In the genomic region with DNA sequence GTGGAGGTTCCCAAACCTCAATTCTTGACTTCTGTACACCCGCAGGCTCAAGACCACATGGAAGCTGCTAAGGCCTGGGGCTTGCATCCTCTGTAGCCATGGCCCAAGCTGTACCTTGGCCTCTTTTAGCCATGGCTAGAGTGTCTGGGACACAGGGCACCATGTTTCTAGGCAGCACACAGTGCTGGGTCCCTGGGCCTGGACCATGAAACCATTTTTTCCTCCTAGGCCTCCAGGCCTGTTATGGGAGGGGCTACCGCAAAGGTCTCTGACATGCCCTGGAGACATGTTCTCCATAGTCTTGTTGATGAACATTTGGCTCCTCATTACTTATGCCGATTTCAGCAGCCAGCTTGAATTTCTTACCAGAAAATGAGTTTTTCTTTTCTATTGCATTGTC, we compare ENCODE assay signal across 13 cellular contexts.
DNase-seq lines count a peak whose midpoint lies in the region; TF ChIP-seq lines count a peak whose summit lies in the region.
"Had no signal": no experiment of that assay in that cellular context is flagged by ENCODE, and none has a peak within 500 bp of the region (broad histone marks: within the 10 kb centered on the region; RNA-seq: fewer than 3 reads in every experiment).

No MANE protein-coding gene starts in this region.

- CTCF ChIA-PET in MCF 10A (lab: Yijun Ruan, JAX): no interaction called here
- CTCF ChIA-PET in Calu3 (lab: Charles Lee): no interaction called here
- CTCF ChIA-PET in OCI-LY7 (lab: Charles Lee; ENCODE audit: unreplicated experiment): no interaction called here

- H3K27ac Mint-ChIP-seq in MCF 10A (ENCODE audit: low read depth, unreplicated experiment) (no peak overlapping the region), Calu3 (ENCODE audit: unreplicated experiment) (no peak overlapping the region)
- H3K27ac Mint-ChIP-seq: B cell; CD4-positive, alpha-beta memory T cell had no signal

- peaks cover 13 to 19% of the 10 kb centered on the region in 2 donors for H3K9me3 ChIP-seq in breast epithelium
- peaks cover 8% of the 10 kb centered on the region; the same call in 1 of the 2 replicates for H3K9me3 ChIP-seq in OCI-LY7 (ENCODE audit: low read length)

- H3K9me3 Mint-ChIP-seq in MCF 10A (ENCODE audit: unreplicated experiment) (peaks cover 10% of the 10 kb centered on the region), Calu3 (ENCODE audit: low read depth, unreplicated experiment) (peaks cover 9% of the 10 kb centered on the region)

- H4K20me1 ChIP-seq in OCI-LY7 (ENCODE audit: insufficient read depth, low read length): no peaks in the 10 kb centered on the region

- no peaks in the 10 kb centered on the region for H3K4me1 Mint-ChIP-seq in MCF 10A (ENCODE audit: insufficient read depth, unreplicated experiment)
- no peaks in the 10 kb centered on the region for H3K4me1 Mint-ChIP-seq in Calu3 (ENCODE audit: low read depth, unreplicated experiment)
- H3K4me1 Mint-ChIP-seq: B cell; CD4-positive, alpha-beta memory T cell had no signal

- H2BK5ac ChIP-seq in mesendoderm (ENCODE audit: low read length): no peak overlapping the region

- no peak overlapping the region for H3K4me2 ChIP-seq in OCI-LY7 (ENCODE audit: low read length)
- no peak overlapping the region for H3K4me2 ChIP-seq in mesendoderm (ENCODE audit: low read length)

- H3K27ac ChIP-seq in breast epithelium: no peak overlapping the region
- H3K27ac ChIP-seq in OCI-LY7 (ENCODE audit: low read depth, low read length, poor library complexity, severe bottlenecking): no peak overlapping the region
- no peak overlapping the region for H3K27ac ChIP-seq in mesendoderm (ENCODE audit: low read depth, low read length)
- H3K27ac ChIP-seq: C4-2B, GM23248 had no signal

- DNase-seq in MCF 10A (ENCODE audit: unreplicated experiment) (peak; percentile 0), breast epithelium (ENCODE audit: low spot score in 2 of 2) (no peak), Calu3 (peak; percentile 0), OCI-LY7 (ENCODE audit: low spot score) (peak; percentile 2), mesendoderm (peak; percentile 32), pons (ENCODE audit: low spot score) (no peak), foreskin fibroblast (no peak)
- DNase-seq: CD4-positive, alpha-beta memory T cell; DMS153; GM23248; H7 had no signal

- no peak overlapping the region for H3K4ac ChIP-seq in mesendoderm (ENCODE audit: low read depth, low read length)

- no peak for TF ChIP-seq POLR2A in breast epithelium (IDR thresholded peaks at IDR 0.05)

- TF ChIP-seq CTCF in MCF 10A (IDR thresholded peaks at IDR 0.05; ENCODE audit: unreplicated experiment): no peak
- TF ChIP-seq CTCF in breast epithelium (IDR thresholded peaks at IDR 0.05): no peak
- no peak for TF ChIP-seq CTCF in Calu3 (IDR thresholded peaks at IDR 0.05; ENCODE audit: unreplicated experiment)
- TF ChIP-seq CTCF in OCI-LY7 (conservative IDR thresholded peaks at IDR 0.05; ENCODE audit: low read length): no peak
- no peak for TF ChIP-seq CTCF in foreskin fibroblast (IDR thresholded peaks at IDR 0.05; ENCODE audit: low read depth, low read length)

- no peak overlapping the region for H3K4me3 ChIP-seq in breast epithelium
- no peak overlapping the region for H3K4me3 ChIP-seq in OCI-LY7 (ENCODE audit: low read depth, low read length, poor library complexity, severe bottlenecking)
- no peak overlapping the region for H3K4me3 ChIP-seq in mesendoderm (ENCODE audit: low read length)
- H3K4me3 ChIP-seq in foreskin fibroblast (ENCODE audit: low read depth in 1 of 2, low read length in 2 of 2): no peak overlapping the region
- H3K4me3 ChIP-seq: GM23248 had no signal

- H3K4me1 ChIP-seq in breast epithelium (no peaks in the 10 kb centered on the region), OCI-LY7 (ENCODE audit: insufficient read depth, low read length, poor library complexity, severe bottlenecking) (no peaks in the 10 kb centered on the region), mesendoderm (ENCODE audit: control insufficient read depth, low read depth, low read length) (no peaks in the 10 kb centered on the region)

- H3K9ac ChIP-seq in mesendoderm (ENCODE audit: low read length): no peak overlapping the region
- H3K9ac ChIP-seq: GM23248 had no signal

- no peak overlapping the region for H2BK120ac ChIP-seq in mesendoderm (ENCODE audit: low read depth, low read length)

- intact Hi-C loops in MCF 10A (cut with micrococcal nuclease) (no loop called here), breast epithelium (cut with DNase I; ENCODE audit: low total_unique reads) (no loop called here), Calu3 (cut with micrococcal nuclease; ENCODE audit: unreplicated experiment) (no loop called here), OCI-LY7 (cut with micrococcal nuclease; ENCODE audit: unreplicated experiment) (no loop called here)

- H3K36me3 Mint-ChIP-seq in MCF 10A (ENCODE audit: insufficient read depth, unreplicated experiment) (no peaks in the 10 kb centered on the region), Calu3 (ENCODE audit: insufficient read depth, unreplicated experiment) (no peaks in the 10 kb centered on the region)

- no peaks in the 10 kb centered on the region for H3K9me2 ChIP-seq in OCI-LY7 (ENCODE audit: insufficient read depth, low read length)

- no peak overlapping the region for H4K5ac ChIP-seq in mesendoderm (ENCODE audit: low read length)

- H3K27me3 Mint-ChIP-seq in MCF 10A (ENCODE audit: insufficient read depth, unreplicated experiment) (no peaks in the 10 kb centered on the region), Calu3 (ENCODE audit: unreplicated experiment) (no peaks in the 10 kb centered on the region)
- H3K27me3 Mint-ChIP-seq: B cell had no signal

- H4K8ac ChIP-seq in mesendoderm (ENCODE audit: low read depth, low read length): no peak overlapping the region

- POLR2A ChIA-PET in MCF 10A (lab: Yijun Ruan, JAX) (no interaction called here), OCI-LY7 (lab: Charles Lee) (no interaction called here)

- H2BK15ac ChIP-seq in mesendoderm (replicated peaks; ENCODE audit: low read depth): no peak overlapping the region

- no peaks in the 10 kb centered on the region for H3K79me1 ChIP-seq in mesendoderm (ENCODE audit: low read length)

- H3K23ac ChIP-seq in mesendoderm (ENCODE audit: low read length): no peak overlapping the region

- no peak overlapping the region for H2AK5ac ChIP-seq in mesendoderm (ENCODE audit: low read length)

- no peak overlapping the region for H3K4me3 Mint-ChIP-seq in MCF 10A (ENCODE audit: unreplicated experiment)
- no peak overlapping the region for H3K4me3 Mint-ChIP-seq in Calu3 (ENCODE audit: low read depth, unreplicated experiment)
- H3K4me3 Mint-ChIP-seq: B cell; CD4-positive, alpha-beta memory T cell had no signal

- no peak overlapping the region for H2AFZ ChIP-seq in OCI-LY7 (ENCODE audit: low read length)
- H2AFZ ChIP-seq: GM23248 had no signal

- BruUV-seq in MCF 10A (replicated peaks; lab: Mats Ljungman, UMichigan) (no TSS peak), Calu3 (replicated peaks; lab: Mats Ljungman, UMichigan) (no TSS peak), OCI-LY7 (replicated peaks; lab: Mats Ljungman, UMichigan) (no TSS peak)

- no peaks in the 10 kb centered on the region for H3K27me3 ChIP-seq in breast epithelium
- no peaks in the 10 kb centered on the region for H3K27me3 ChIP-seq in mesendoderm (ENCODE audit: insufficient read depth, low read length, poor library complexity)

- no CpG with 5 or more reads among the region's 3 CpGs for WGBS in mesendoderm (ENCODE audit: extremely low coverage, insufficient coverage, low lambda C conversion rate)

- H3K36me3 ChIP-seq in breast epithelium: no peaks in the 10 kb centered on the region
- H3K36me3 ChIP-seq in OCI-LY7 (ENCODE audit: insufficient read depth, low read length): no peaks in the 10 kb centered on the region
- no peaks in the 10 kb centered on the region for H3K36me3 ChIP-seq in mesendoderm (ENCODE audit: control insufficient read depth, insufficient read depth, low read length)

- no peak overlapping the region for H3K56ac ChIP-seq in mesendoderm (ENCODE audit: low read length)

- H3K18ac ChIP-seq in mesendoderm (ENCODE audit: low read length): no peak overlapping the region

- H3K79me2 ChIP-seq in OCI-LY7 (ENCODE audit: insufficient read depth, low read depth, low read length) (no peaks in the 10 kb centered on the region), mesendoderm (ENCODE audit: control insufficient read depth, insufficient read depth, low read length) (no peaks in the 10 kb centered on the region)

Comparison
In these comparisons a context has a peak if more than half of its experiments do, and no peak if none do; other contexts are left out.
1. DNase-seq: peak in MCF 10A (single experiment), Calu3 (single experiment), OCI-LY7 (single experiment) and mesendoderm (single experiment); none in breast epithelium (0 of 2), pons (single experiment) and foreskin fibroblast (0 of 2).